25 cellular contexts compared by ENCODE assay signal in genomic region chr4:41714601-41715000, GRCh38. TPM values are rescaled to one million over a fixed set of nuclear protein-coding genes. Genes with fewer than 3 reads are reported as not detected.
DNase-seq lines count a peak whose midpoint lies in the region; ATAC-seq and TF ChIP-seq lines count a peak whose summit lies in the region.
"Had no signal": no experiment of that assay in that cellular context is flagged by ENCODE, and none has a peak within 500 bp of the region (broad histone marks: within the 10 kb centered on the region; RNA-seq: fewer than 3 reads in every experiment).

No MANE protein-coding gene starts in this region.

- H2BK20ac ChIP-seq in IMR-90 (ENCODE audit: low read depth, low read length), result no peak overlapping the region

- in situ Hi-C loops in mammary epithelial cell (cut with MboI; ENCODE audit: low sequenced_read_pairs in 2 of 2) (no loop called here), IMR-90 (cut with MboI; ENCODE audit: low sequenced_read_pairs) (no loop called here)

- no peaks in the 10 kb centered on the region for H3K9me1 ChIP-seq in IMR-90 (ENCODE audit: insufficient read depth, low read length)

- H3K4ac ChIP-seq in IMR-90 (ENCODE audit: low read depth, low read length), result no peak overlapping the region

- H3K79me1 ChIP-seq in IMR-90 (ENCODE audit: low read depth in 1 of 2, low read length in 2 of 2), result no peaks in the 10 kb centered on the region

- H3K9ac ChIP-seq in mammary epithelial cell (ENCODE audit: insufficient read depth, low read length) (no peak overlapping the region), IMR-90 (ENCODE audit: low read depth, low read length) (no peak overlapping the region)
- H3K9ac ChIP-seq: BLaER1 had no signal

- no peak overlapping the region for H4K5ac ChIP-seq in IMR-90 (ENCODE audit: low read depth, low read length)

- WGBS in mammary epithelial cell (ENCODE audit: low coverage, missing lambda C conversion rate), result 88% methylated on average over 3 of the region's 3 CpGs
- no CpG with 5 or more reads among the region's 3 CpGs for WGBS in IMR-90 (ENCODE audit: extremely low coverage in 2 of 2, insufficient read length in 1 of 2), 2 experiments

- H2AK9ac ChIP-seq in IMR-90 (replicated peaks; ENCODE audit: low read depth, low read length, poor library complexity), result no peak overlapping the region

- H4K8ac ChIP-seq in IMR-90 (ENCODE audit: low read depth in 2 of 2, low read length in 2 of 2), result no peak overlapping the region

- H3K23ac ChIP-seq in IMR-90 (ENCODE audit: low read depth, low read length), result no peak overlapping the region

- H4K91ac ChIP-seq in IMR-90 (ENCODE audit: insufficient read depth, low read depth, low read length), result no peak overlapping the region

- no peaks in the 10 kb centered on the region for H3K79me2 ChIP-seq in mammary epithelial cell (ENCODE audit: insufficient read depth, low read length)

- ATAC-seq in IMR-90 (ENCODE audit: low read depth) (no peak), HG02884 (IDR thresholded peaks at IDR 0.05; ENCODE audit: unreplicated experiment) (no peak)
- ATAC-seq: GM12878 had no signal

- peaks cover 13% of the 10 kb centered on the region for H3K4me1 ChIP-seq in mammary epithelial cell (ENCODE audit: insufficient read depth, low read length)
- H3K4me1 ChIP-seq in IMR-90 (ENCODE audit: control insufficient read depth, insufficient read depth, low read length), result peaks cover 4% of the 10 kb centered on the region
- H3K4me1 ChIP-seq: BLaER1 had no signal

- no peak overlapping the region for H2AFZ ChIP-seq in mammary epithelial cell (ENCODE audit: low read depth, low read length)
- no peak overlapping the region for H2AFZ ChIP-seq in IMR-90 (replicated peaks; ENCODE audit: low read length, poor library complexity)

- H3K9me3 ChIP-seq in mammary epithelial cell (replicated peaks; ENCODE audit: insufficient read depth, low read length) (no peaks in the 10 kb centered on the region), IMR-90 (ENCODE audit: control insufficient read depth, insufficient read depth, low read length) (no peaks in the 10 kb centered on the region)
- H3K9me3 ChIP-seq: BE2C, BLaER1 had no signal

- H2AK5ac ChIP-seq in IMR-90 (ENCODE audit: low read depth, low read length), result no peak overlapping the region

- H3K4me2 ChIP-seq in mammary epithelial cell (ENCODE audit: insufficient read depth, low read depth, low read length) (no peak overlapping the region), IMR-90 (ENCODE audit: low read depth, low read length) (no peak overlapping the region)
- H3K4me2 ChIP-seq: BLaER1 had no signal

- CTCF ChIA-PET in MCF 10A (lab: Yijun Ruan, JAX), result no interaction called here
- CTCF ChIA-PET in mammary epithelial cell (lab: Charles Lee; ENCODE audit: low non-redundant PET), result no interaction called here
- CTCF ChIA-PET in IMR-90 (lab: Yijun Ruan, JAX), result no interaction called here

- no peak overlapping the region for H3K18ac ChIP-seq in IMR-90 (ENCODE audit: low read depth, low read length)

- TF ChIP-seq CTCF in MCF 10A (IDR thresholded peaks at IDR 0.05; ENCODE audit: unreplicated experiment) (no peak), mammary epithelial cell (conservative IDR thresholded peaks at IDR 0.05 in 1 of 2, IDR thresholded peaks at IDR 0.05 in 1 of 2; ENCODE audit: extremely low read depth in 1 of 2, insufficient read depth in 1 of 2, low read depth in 1 of 2, low read length in 2 of 2) (no peak), IMR-90 (conservative IDR thresholded peaks at IDR 0.05; ENCODE audit: low read depth, low read length) (no peak)

- no peaks in the 10 kb centered on the region for H3K27me3 ChIP-seq in mammary epithelial cell (ENCODE audit: insufficient read depth, low read length)
- no peaks in the 10 kb centered on the region for H3K27me3 ChIP-seq in IMR-90 (ENCODE audit: control insufficient read depth, insufficient read depth, low read length)
- H3K27me3 ChIP-seq: BE2C, BLaER1 had no signal

- intact Hi-C loops in MCF 10A (cut with micrococcal nuclease) (no loop called here), mammary epithelial cell (cut with micrococcal nuclease) (no loop called here), IMR-90 (cut with micrococcal nuclease) (no loop called here)

- H2BK120ac ChIP-seq in IMR-90 (ENCODE audit: low read depth, low read length), result no peak overlapping the region

- H2BK5ac ChIP-seq in IMR-90 (ENCODE audit: low read depth, low read length, poor library complexity, severe bottlenecking), result no peak overlapping the region

- POLR2A ChIA-PET in MCF 10A (lab: Yijun Ruan, JAX) (interaction anchor here (0.9 kb wide), 1 partner anchor 20 kb away, joined by 3 read pairs; no protein-coding TSS in a partner anchor), IMR-90 (lab: Charles Lee; ENCODE audit: unreplicated experiment) (interaction anchor here (0.6 kb wide), 1 partner anchor 458 kb away, joined by 5 read pairs; no protein-coding TSS in a partner anchor)

- peaks cover 34% of the 10 kb centered on the region for H3K4me1 Mint-ChIP-seq in MCF 10A (ENCODE audit: insufficient read depth, unreplicated experiment)
- H3K4me1 Mint-ChIP-seq: CD14-positive monocyte; CD4-positive, alpha-beta memory T cell; CD4-positive, CD25-positive, alpha-beta regulatory T cell; CD8-positive, alpha-beta memory T cell had no signal

- no peaks in the 10 kb centered on the region for H3K36me3 Mint-ChIP-seq in MCF 10A (ENCODE audit: insufficient read depth, unreplicated experiment)
- H3K36me3 Mint-ChIP-seq: CD14-positive monocyte; CD4-positive, alpha-beta memory T cell; CD4-positive, CD25-positive, alpha-beta regulatory T cell; CD8-positive, alpha-beta memory T cell had no signal

- peak overlapping the region; percentile 38; the same call in 1 of the 3 replicates for H2BK15ac ChIP-seq in IMR-90 (ENCODE audit: low read depth, low read length)

- H3K4me3 Mint-ChIP-seq in MCF 10A (ENCODE audit: unreplicated experiment), result no peak overlapping the region
- H3K4me3 Mint-ChIP-seq: CD14-positive monocyte; CD4-positive, alpha-beta memory T cell; CD4-positive, CD25-positive, alpha-beta regulatory T cell; CD8-positive, alpha-beta memory T cell had no signal

- DNase-seq in MCF 10A (ENCODE audit: unreplicated experiment), result no peak
- DNase-seq in mammary epithelial cell, result no peak
- no peak for DNase-seq in IMR-90
- DNase-seq in NCI-H226, result no peak
- DNase-seq: 8988T; ACHN; BE2C; C1 segment of cervical spinal cord; CD4-positive, alpha-beta memory T cell; CD4-positive, CD25-positive, alpha-beta regulatory T cell; CD8-positive, alpha-beta memory T cell; COR-L47; DMS 273 treated with DMSO at 0.1 percent for 48 hours; DMS153; DMS53; DND-41; EL; GDM1 had no signal

- dilution Hi-C loops in mammary epithelial cell (cut with HindIII; ENCODE audit: low sequenced_read_pairs) (no loop called here), IMR-90 (cut with HindIII; ENCODE audit: low sequenced_read_pairs, unreplicated experiment) (no loop called here)

- no TSS peak for BruUV-seq in MCF 10A (replicated peaks; lab: Mats Ljungman, UMichigan)
- BruUV-seq in mammary epithelial cell (replicated peaks; lab: Mats Ljungman, UMichigan), result no TSS peak
- no TSS peak for BruUV-seq in IMR-90 (replicated peaks; lab: Mats Ljungman, UMichigan)

- H3K27ac ChIP-seq in mammary epithelial cell (ENCODE audit: insufficient read depth, low read depth, low read length) (no peak overlapping the region), IMR-90 (ENCODE audit: insufficient read depth, low read length) (no peak overlapping the region)
- H3K27ac ChIP-seq: BLaER1 had no signal

- H4K20me1 ChIP-seq in mammary epithelial cell (ENCODE audit: insufficient read depth, low read length) (no peaks in the 10 kb centered on the region), IMR-90 (ENCODE audit: insufficient read depth, low read length) (no peaks in the 10 kb centered on the region)
- H4K20me1 ChIP-seq: BLaER1 had no signal

- H3K14ac ChIP-seq in IMR-90 (replicated peaks; ENCODE audit: low read depth, low read length), result no peak overlapping the region

- no peak overlapping the region for H3K56ac ChIP-seq in IMR-90 (ENCODE audit: extremely low read depth, insufficient read depth, low read length)

- H3K27me3 Mint-ChIP-seq in MCF 10A (ENCODE audit: insufficient read depth, unreplicated experiment), result no peaks in the 10 kb centered on the region
- H3K27me3 Mint-ChIP-seq: CD4-positive, alpha-beta memory T cell; CD4-positive, CD25-positive, alpha-beta regulatory T cell; CD8-positive, alpha-beta memory T cell had no signal

- H3K36me3 ChIP-seq in mammary epithelial cell (ENCODE audit: insufficient read depth, low read length), result no peaks in the 10 kb centered on the region
- H3K36me3 ChIP-seq in IMR-90 (ENCODE audit: control insufficient read depth, insufficient read depth, low read length), result no peaks in the 10 kb centered on the region
- H3K36me3 ChIP-seq: BE2C, BLaER1 had no signal

- no peak for TF ChIP-seq POLR2A in IMR-90 (IDR thresholded peaks at IDR 0.05; ENCODE audit: low read depth, low read length)

- H3K27ac Mint-ChIP-seq in MCF 10A (ENCODE audit: low read depth, unreplicated experiment), result peak overlapping the region; percentile 89
- H3K27ac Mint-ChIP-seq: CD14-positive monocyte; CD4-positive, alpha-beta memory T cell; CD4-positive, CD25-positive, alpha-beta regulatory T cell; CD8-positive, alpha-beta memory T cell had no signal

- H3K4me3 ChIP-seq in mammary epithelial cell (replicated peaks in 1 of 3; ENCODE audit: insufficient read depth in 1 of 3, low read depth in 2 of 3, low read length in 3 of 3) (no peak overlapping the region), IMR-90 (ENCODE audit: insufficient read depth, low read depth, low read length) (no peak overlapping the region)
- H3K4me3 ChIP-seq: BLaER1, GM12878 had no signal

- H3K9me3 Mint-ChIP-seq in MCF 10A (ENCODE audit: unreplicated experiment), result no peaks in the 10 kb centered on the region

- no peak for TF ChIP-seq RAD21 in IMR-90 (IDR thresholded peaks at IDR 0.05; ENCODE audit: low read length)

TF ChIP-seq in IMR-90, 13 proteins besides CTCF, POLR2A, EP300 and RAD21 (continues in another document):
- TF ChIP-seq USF2 (IDR thresholded peaks at IDR 0.05; ENCODE audit: low read depth, low read length), result no peak

RNA-seq across cellular contexts. Expression of gene PHOX2B, which starts 33.9 kb away (rescaled TPM):
- not detected in 2 replicates for total RNA-seq in MCF 10A (2022)
- not detected for total RNA-seq in mammary epithelial cell
- polyA plus RNA-seq in mammary epithelial cell, result not detected
- polyA minus RNA-seq in mammary epithelial cell, result not detected
- total RNA-seq in IMR-90 (2012; rRNA removed), result not detected in 2 replicates
- polyA plus RNA-seq in IMR-90 (2012; rRNA removed), result not detected in 2 replicates
- polyA plus RNA-seq in IMR-90 (2012; cell fraction: cytosol; rRNA removed), result not detected in 2 replicates
- polyA plus RNA-seq in IMR-90 (2012; cell fraction: nucleus; rRNA removed; ENCODE audit: low replicate concordance), result not detected in 2 replicates
- total RNA-seq: CD4-positive, alpha-beta memory T cell; CD4-positive, CD25-positive, alpha-beta regulatory T cell; CD8-positive, alpha-beta memory T cell; Daoy; G401; GM12878 had no signal
- polyA plus RNA-seq: AG04450; CD14-positive monocyte; CD4-positive, alpha-beta memory T cell; CD4-positive, CD25-positive, alpha-beta regulatory T cell; CD8-positive, alpha-beta memory T cell; GM12878 had no signal
